1 cellular context compared by ENCODE assay signal in genomic region chr17:996554-997344, GRCh38.
A peak's percentile ranks its signal among the peaks of the same experiment; 100 is the strongest.
TF ChIP-seq lines count a peak whose summit lies in the region.

Gene TIMM22 (plus strand): TSS chr17:997129. CDS start chr17:997143, 14 bp downstream.

TF ChIP-seq in HepG2, 621 proteins besides CTCF, POLR2A, EP300 and RAD21 (continued from another document and continues in another):
- peak; percentile 10; the same call in 1 of the 2 replicates for TF ChIP-seq ZNF503 (CRISPR knock-in tag; IDR thresholded peaks at IDR 0.05)
- peak; percentile 88; the same call in 1 of the 2 replicates for TF ChIP-seq TOE1 (CRISPR knock-in tag; IDR thresholded peaks at IDR 0.05)
- no peak; the same call in 1 of the 2 replicates for TF ChIP-seq ZNF629 (CRISPR knock-in tag; conservative IDR thresholded peaks at IDR 0.05)
- no peak; the same call in 1 of the 2 replicates for TF ChIP-seq ARID2 (CRISPR knock-in tag; IDR thresholded peaks at IDR 0.05; ENCODE audit: borderline replicate concordance)
- no peak for TF ChIP-seq HDAC6 (IDR thresholded peaks at IDR 0.05; ENCODE audit: low read depth, low read length)
- TF ChIP-seq, protein P1, sequence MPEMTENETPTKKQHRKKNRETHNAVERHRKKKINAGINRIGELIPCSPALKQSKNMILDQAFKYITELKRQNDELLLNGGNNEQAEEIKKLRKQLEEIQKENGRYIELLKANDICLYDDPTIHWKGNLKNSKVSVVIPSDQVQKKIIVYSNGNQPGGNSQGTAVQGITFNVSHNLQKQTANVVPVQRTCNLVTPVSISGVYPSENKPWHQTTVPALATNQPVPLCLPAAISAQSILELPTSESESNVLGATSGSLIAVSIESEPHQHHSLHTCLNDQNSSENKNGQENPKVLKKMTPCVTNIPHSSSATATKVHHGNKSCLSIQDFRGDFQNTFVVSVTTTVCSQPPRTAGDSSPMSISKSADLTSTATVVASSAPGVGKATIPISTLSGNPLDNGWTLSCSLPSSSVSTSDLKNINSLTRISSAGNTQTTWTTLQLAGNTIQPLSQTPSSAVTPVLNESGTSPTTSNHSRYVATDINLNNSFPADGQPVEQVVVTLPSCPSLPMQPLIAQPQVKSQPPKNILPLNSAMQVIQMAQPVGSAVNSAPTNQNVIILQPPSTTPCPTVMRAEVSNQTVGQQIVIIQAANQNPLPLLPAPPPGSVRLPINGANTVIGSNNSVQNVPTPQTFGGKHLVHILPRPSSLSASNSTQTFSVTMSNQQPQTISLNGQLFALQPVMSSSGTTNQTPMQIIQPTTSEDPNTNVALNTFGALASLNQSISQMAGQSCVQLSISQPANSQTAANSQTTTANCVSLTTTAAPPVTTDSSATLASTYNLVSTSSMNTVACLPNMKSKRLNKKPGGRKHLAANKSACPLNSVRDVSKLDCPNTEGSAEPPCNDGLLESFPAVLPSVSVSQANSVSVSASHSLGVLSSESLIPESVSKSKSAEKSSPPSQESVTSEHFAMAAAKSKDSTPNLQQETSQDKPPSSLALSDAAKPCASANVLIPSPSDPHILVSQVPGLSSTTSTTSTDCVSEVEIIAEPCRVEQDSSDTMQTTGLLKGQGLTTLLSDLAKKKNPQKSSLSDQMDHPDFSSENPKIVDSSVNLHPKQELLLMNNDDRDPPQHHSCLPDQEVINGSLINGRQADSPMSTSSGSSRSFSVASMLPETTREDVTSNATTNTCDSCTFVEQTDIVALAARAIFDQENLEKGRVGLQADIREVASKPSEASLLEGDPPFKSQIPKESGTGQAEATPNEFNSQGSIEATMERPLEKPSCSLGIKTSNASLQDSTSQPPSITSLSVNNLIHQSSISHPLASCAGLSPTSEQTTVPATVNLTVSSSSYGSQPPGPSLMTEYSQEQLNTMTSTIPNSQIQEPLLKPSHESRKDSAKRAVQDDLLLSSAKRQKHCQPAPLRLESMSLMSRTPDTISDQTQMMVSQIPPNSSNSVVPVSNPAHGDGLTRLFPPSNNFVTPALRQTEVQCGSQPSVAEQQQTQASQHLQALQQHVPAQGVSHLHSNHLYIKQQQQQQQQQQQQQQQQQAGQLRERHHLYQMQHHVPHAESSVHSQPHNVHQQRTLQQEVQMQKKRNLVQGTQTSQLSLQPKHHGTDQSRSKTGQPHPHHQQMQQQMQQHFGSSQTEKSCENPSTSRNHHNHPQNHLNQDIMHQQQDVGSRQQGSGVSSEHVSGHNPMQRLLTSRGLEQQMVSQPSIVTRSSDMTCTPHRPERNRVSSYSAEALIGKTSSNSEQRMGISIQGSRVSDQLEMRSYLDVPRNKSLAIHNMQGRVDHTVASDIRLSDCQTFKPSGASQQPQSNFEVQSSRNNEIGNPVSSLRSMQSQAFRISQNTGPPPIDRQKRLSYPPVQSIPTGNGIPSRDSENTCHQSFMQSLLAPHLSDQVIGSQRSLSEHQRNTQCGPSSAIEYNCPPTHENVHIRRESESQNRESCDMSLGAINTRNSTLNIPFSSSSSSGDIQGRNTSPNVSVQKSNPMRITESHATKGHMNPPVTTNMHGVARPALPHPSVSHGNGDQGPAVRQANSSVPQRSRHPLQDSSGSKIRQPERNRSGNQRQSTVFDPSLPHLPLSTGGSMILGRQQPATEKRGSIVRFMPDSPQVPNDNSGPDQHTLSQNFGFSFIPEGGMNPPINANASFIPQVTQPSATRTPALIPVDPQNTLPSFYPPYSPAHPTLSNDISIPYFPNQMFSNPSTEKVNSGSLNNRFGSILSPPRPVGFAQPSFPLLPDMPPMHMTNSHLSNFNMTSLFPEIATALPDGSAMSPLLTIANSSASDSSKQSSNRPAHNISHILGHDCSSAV (CRISPR knock-in tag; IDR thresholded peaks at IDR 0.05; ENCODE audit: borderline replicate concordance): 0 out of 2 replicates have a peak, but pooled peaks have one; percentile 18
- TF ChIP-seq ZBTB3 (CRISPR knock-in tag; IDR thresholded peaks at IDR 0.05; ENCODE audit: borderline replicate concordance, low read depth): no peak
- TF ChIP-seq CREB1 (IDR thresholded peaks at IDR 0.05): peak; percentile 91
- TF ChIP-seq CREB1 (CRISPR knock-in tag; IDR thresholded peaks at IDR 0.05): peak; percentile 95
- TF ChIP-seq, protein P2, sequence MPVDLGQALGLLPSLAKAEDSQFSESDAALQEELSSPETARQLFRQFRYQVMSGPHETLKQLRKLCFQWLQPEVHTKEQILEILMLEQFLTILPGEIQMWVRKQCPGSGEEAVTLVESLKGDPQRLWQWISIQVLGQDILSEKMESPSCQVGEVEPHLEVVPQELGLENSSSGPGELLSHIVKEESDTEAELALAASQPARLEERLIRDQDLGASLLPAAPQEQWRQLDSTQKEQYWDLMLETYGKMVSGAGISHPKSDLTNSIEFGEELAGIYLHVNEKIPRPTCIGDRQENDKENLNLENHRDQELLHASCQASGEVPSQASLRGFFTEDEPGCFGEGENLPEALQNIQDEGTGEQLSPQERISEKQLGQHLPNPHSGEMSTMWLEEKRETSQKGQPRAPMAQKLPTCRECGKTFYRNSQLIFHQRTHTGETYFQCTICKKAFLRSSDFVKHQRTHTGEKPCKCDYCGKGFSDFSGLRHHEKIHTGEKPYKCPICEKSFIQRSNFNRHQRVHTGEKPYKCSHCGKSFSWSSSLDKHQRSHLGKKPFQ (CRISPR knock-in tag; IDR thresholded peaks at IDR 0.05; ENCODE audit: insufficient replicate concordance): peak; percentile 82
- TF ChIP-seq, protein P3, sequence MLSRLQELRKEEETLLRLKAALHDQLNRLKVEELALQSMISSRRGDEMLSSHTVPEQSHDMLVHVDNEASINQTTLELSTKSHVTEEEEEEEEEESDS (CRISPR knock-in tag; IDR thresholded peaks at IDR 0.05; ENCODE audit: borderline replicate concordance): no peak
- TF ChIP-seq ZNF382 (CRISPR knock-in tag; IDR thresholded peaks at IDR 0.05; ENCODE audit: borderline replicate concordance): no peak
- TF ChIP-seq NR2F6 (IDR thresholded peaks at IDR 0.05): peak; percentile 15; the same call in 1 of the 2 replicates
- TF ChIP-seq NR2F6 (CRISPR knock-in tag; IDR thresholded peaks at IDR 0.05): peak; percentile 32; the same call in 1 of the 2 replicates
- TF ChIP-seq, protein P4, sequence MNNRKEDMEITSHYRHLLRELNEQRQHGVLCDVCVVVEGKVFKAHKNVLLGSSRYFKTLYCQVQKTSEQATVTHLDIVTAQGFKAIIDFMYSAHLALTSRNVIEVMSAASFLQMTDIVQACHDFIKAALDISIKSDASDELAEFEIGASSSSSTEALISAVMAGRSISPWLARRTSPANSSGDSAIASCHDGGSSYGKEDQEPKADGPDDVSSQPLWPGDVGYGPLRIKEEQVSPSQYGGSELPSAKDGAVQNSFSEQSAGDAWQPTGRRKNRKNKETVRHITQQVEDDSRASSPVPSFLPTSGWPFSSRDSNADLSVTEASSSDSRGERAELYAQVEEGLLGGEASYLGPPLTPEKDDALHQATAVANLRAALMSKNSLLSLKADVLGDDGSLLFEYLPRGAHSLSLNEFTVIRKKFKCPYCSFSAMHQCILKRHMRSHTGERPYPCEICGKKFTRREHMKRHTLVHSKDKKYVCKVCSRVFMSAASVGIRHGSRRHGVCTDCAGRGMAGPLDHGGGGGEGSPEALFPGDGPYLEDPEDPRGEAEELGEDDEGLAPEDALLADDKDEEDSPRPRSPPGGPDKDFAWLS (CRISPR knock-in tag; IDR thresholded peaks at IDR 0.05; ENCODE audit: borderline replicate concordance): no peak
- no peak; the same call in 1 of the 2 replicates for TF ChIP-seq GABPA (IDR thresholded peaks at IDR 0.05; ENCODE audit: low read depth, low read length)
- TF ChIP-seq GABPA (CRISPR knock-in tag; IDR thresholded peaks at IDR 0.05; ENCODE audit: low read depth): peak; percentile 70
- no peak; the same call in 1 of the 2 replicates for TF ChIP-seq ZNF615 (CRISPR knock-in tag; IDR thresholded peaks at IDR 0.05; ENCODE audit: borderline replicate concordance)
- no peak for TF ChIP-seq ZNF720 (CRISPR knock-in tag; IDR thresholded peaks at IDR 0.05)
- TF ChIP-seq TBX2 (CRISPR knock-in tag; IDR thresholded peaks at IDR 0.05; ENCODE audit: borderline replicate concordance): peak; percentile 93
- TF ChIP-seq PITX1 (CRISPR knock-in tag; IDR thresholded peaks at IDR 0.05): peak; percentile 72
- 0 out of 2 replicates have a peak, but pooled peaks have one; percentile 29 for TF ChIP-seq ZNF12 (CRISPR knock-in tag; IDR thresholded peaks at IDR 0.05)
- TF ChIP-seq ZNF251 (CRISPR knock-in tag; IDR thresholded peaks at IDR 0.05): no peak
- 0 out of 2 replicates have a peak, but pooled peaks have one; percentile 25 for TF ChIP-seq SNAPC2 (CRISPR knock-in tag; IDR thresholded peaks at IDR 0.05)
- TF ChIP-seq, protein P5, sequence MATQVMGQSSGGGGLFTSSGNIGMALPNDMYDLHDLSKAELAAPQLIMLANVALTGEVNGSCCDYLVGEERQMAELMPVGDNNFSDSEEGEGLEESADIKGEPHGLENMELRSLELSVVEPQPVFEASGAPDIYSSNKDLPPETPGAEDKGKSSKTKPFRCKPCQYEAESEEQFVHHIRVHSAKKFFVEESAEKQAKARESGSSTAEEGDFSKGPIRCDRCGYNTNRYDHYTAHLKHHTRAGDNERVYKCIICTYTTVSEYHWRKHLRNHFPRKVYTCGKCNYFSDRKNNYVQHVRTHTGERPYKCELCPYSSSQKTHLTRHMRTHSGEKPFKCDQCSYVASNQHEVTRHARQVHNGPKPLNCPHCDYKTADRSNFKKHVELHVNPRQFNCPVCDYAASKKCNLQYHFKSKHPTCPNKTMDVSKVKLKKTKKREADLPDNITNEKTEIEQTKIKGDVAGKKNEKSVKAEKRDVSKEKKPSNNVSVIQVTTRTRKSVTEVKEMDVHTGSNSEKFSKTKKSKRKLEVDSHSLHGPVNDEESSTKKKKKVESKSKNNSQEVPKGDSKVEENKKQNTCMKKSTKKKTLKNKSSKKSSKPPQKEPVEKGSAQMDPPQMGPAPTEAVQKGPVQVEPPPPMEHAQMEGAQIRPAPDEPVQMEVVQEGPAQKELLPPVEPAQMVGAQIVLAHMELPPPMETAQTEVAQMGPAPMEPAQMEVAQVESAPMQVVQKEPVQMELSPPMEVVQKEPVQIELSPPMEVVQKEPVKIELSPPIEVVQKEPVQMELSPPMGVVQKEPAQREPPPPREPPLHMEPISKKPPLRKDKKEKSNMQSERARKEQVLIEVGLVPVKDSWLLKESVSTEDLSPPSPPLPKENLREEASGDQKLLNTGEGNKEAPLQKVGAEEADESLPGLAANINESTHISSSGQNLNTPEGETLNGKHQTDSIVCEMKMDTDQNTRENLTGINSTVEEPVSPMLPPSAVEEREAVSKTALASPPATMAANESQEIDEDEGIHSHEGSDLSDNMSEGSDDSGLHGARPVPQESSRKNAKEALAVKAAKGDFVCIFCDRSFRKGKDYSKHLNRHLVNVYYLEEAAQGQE (IDR thresholded peaks at IDR 0.05; ENCODE audit: borderline replicate concordance in 1 of 2, low read depth in 1 of 2, low read length in 2 of 2): peak in 1 of 2 experiments; percentile 58; a peak in 1 of 4 replicates
- TF ChIP-seq RBAK (CRISPR knock-in tag; IDR thresholded peaks at IDR 0.05): no peak
- no peak for TF ChIP-seq NR3C1 (CRISPR knock-in tag; IDR thresholded peaks at IDR 0.05)
- TF ChIP-seq MIXL1 (CRISPR knock-in tag; IDR thresholded peaks at IDR 0.05): peak; percentile 49; the same call in 1 of the 2 replicates
- TF ChIP-seq FOXA1 (IDR thresholded peaks at IDR 0.05): no peak
- peak; percentile 68 for TF ChIP-seq FOXA1 (CRISPR knock-in tag; IDR thresholded peaks at IDR 0.05)
- peak; percentile 92 for TF ChIP-seq POLR2G (IDR thresholded peaks at IDR 0.05; ENCODE audit: low read depth, low read length)
- no peak for TF ChIP-seq ZNF562 (CRISPR knock-in tag; IDR thresholded peaks at IDR 0.05; ENCODE audit: borderline replicate concordance)
- peak; percentile 89 for TF ChIP-seq SNAI1 (CRISPR knock-in tag; IDR thresholded peaks at IDR 0.05; ENCODE audit: borderline replicate concordance)
- peak; percentile 66; the same call in 1 of the 2 replicates for TF ChIP-seq ZNF33A (CRISPR knock-in tag; IDR thresholded peaks at IDR 0.05; ENCODE audit: borderline replicate concordance)
- no peak for TF ChIP-seq SYNCRIP (IDR thresholded peaks at IDR 0.05; ENCODE audit: insufficient read depth, low read depth, low read length)
- peak; percentile 66 for TF ChIP-seq ZNF776 (CRISPR knock-in tag; IDR thresholded peaks at IDR 0.05)
- peak; percentile 44; the same call in 1 of the 2 replicates for TF ChIP-seq ATF7-NPFF (CRISPR knock-in tag; IDR thresholded peaks at IDR 0.05; ENCODE audit: low read depth)
- TF ChIP-seq HMGA1 (CRISPR knock-in tag; conservative IDR thresholded peaks at IDR 0.05): no peak
- 0 out of 2 replicates have a peak, but pooled peaks have one; percentile 34 for TF ChIP-seq ZNF101 (CRISPR knock-in tag; IDR thresholded peaks at IDR 0.05; ENCODE audit: borderline replicate concordance, low read depth)
- TF ChIP-seq BCL6 (CRISPR knock-in tag; IDR thresholded peaks at IDR 0.05): peak; percentile 49
- TF ChIP-seq ZNF850 (CRISPR knock-in tag; conservative IDR thresholded peaks at IDR 0.05): no peak
- TF ChIP-seq ZC3H13 (CRISPR knock-in tag; IDR thresholded peaks at IDR 0.05): peak; percentile 78
- TF ChIP-seq, protein P6, sequence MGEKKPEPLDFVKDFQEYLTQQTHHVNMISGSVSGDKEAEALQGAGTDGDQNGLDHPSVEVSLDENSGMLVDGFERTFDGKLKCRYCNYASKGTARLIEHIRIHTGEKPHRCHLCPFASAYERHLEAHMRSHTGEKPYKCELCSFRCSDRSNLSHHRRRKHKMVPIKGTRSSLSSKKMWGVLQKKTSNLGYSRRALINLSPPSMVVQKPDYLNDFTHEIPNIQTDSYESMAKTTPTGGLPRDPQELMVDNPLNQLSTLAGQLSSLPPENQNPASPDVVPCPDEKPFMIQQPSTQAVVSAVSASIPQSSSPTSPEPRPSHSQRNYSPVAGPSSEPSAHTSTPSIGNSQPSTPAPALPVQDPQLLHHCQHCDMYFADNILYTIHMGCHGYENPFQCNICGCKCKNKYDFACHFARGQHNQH (CRISPR knock-in tag; IDR thresholded peaks at IDR 0.05): peak; percentile 75
- peak; percentile 83 for TF ChIP-seq MIER3 (CRISPR knock-in tag; IDR thresholded peaks at IDR 0.05; ENCODE audit: borderline replicate concordance)
- no peak; the same call in 1 of the 2 replicates for TF ChIP-seq NCOR1 (IDR thresholded peaks at IDR 0.05; ENCODE audit: borderline replicate concordance, low read length)
- TF ChIP-seq ZNF253 (CRISPR knock-in tag; IDR thresholded peaks at IDR 0.05; ENCODE audit: borderline replicate concordance): 0 out of 2 replicates have a peak, but pooled peaks have one; percentile 8
- TF ChIP-seq RAD51 (IDR thresholded peaks at IDR 0.05; ENCODE audit: borderline replicate concordance): no peak
- no peak for TF ChIP-seq ZNF781 (CRISPR knock-in tag; IDR thresholded peaks at IDR 0.05; ENCODE audit: borderline replicate concordance, not compliant biosample characterization)
- no peak; the same call in 1 of the 2 replicates for TF ChIP-seq ZNF816 (CRISPR knock-in tag; IDR thresholded peaks at IDR 0.05; ENCODE audit: borderline replicate concordance)
